12 cellular contexts compared by ENCODE assay signal in the genomic region with DNA sequence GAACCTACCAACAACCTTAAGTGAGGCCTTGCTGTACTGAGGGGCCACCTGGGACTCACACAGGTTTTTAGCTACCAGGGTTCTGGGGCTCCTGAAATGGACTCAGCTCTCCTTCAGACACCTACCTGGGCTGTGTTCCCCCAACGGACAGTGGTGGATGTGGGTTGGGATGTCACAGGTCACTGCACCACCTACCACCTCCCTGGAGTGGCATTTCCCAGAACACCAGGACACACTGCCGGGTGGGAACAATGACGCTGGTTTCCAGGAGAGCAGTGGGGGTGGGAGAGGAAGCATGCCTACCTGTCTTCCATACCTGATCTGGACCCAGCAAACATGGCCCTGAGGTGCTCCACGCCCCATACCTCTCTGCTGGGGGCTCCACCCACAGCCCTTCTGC. TPM values are rescaled to one million over a fixed set of nuclear protein-coding genes. Genes with fewer than 3 reads are reported as not detected.
DNase-seq lines count a peak whose midpoint lies in the region; ATAC-seq, FAIRE-seq and TF ChIP-seq lines count a peak whose summit lies in the region.
"Had no signal": no experiment of that assay in that cellular context is flagged by ENCODE, and none has a peak within 500 bp of the region (broad histone marks: within the 10 kb centered on the region; RNA-seq: fewer than 3 reads in every experiment).

No MANE protein-coding gene starts in this region.

- TF ChIP-seq POLR2A in gastrocnemius medialis (IDR thresholded peaks at IDR 0.05), result no peak
- TF ChIP-seq POLR2A in H54 (IDR thresholded peaks at IDR 0.05; ENCODE audit: low read depth, low read length), result no peak

- peak overlapping the region; percentile 83 for H3K27ac ChIP-seq in BLaER1
- peak overlapping the region; percentile 56 for H3K27ac ChIP-seq in VCaP
- peak overlapping the region; percentile 76 to 79 for H3K27ac ChIP-seq in kidney (ENCODE audit: low read depth in 2 of 2, low read length in 2 of 2)
- H3K27ac ChIP-seq in gastrocnemius medialis, result peak overlapping the region; percentile 70 to 97 (median 74)

- in situ Hi-C loops in gastrocnemius medialis (cut with MboI; ENCODE audit: low sequenced_read_pairs in 4 of 4), result no loop called here

- H3K4me3 ChIP-seq in BLaER1, result no peak overlapping the region
- H3K4me3 ChIP-seq in kidney (ENCODE audit: low read length in 2 of 2), result no peak overlapping the region
- no peak overlapping the region for H3K4me3 ChIP-seq in gastrocnemius medialis

- peaks cover 84% of the 10 kb centered on the region for H3K36me3 ChIP-seq in BLaER1
- H3K36me3 ChIP-seq in kidney (ENCODE audit: control insufficient read depth in 1 of 2, insufficient read depth in 2 of 2, low read length in 2 of 2), result no peaks in the 10 kb centered on the region
- H3K36me3 ChIP-seq in gastrocnemius medialis, result no peaks in the 10 kb centered on the region

- H3K4me2 ChIP-seq in BLaER1, result peak overlapping the region; percentile 99

- ATAC-seq in gastrocnemius medialis (no peak), HG02840 (IDR thresholded peaks at IDR 0.05; ENCODE audit: low FRiP score, unreplicated experiment) (no peak), GM21825 (IDR thresholded peaks at IDR 0.05; ENCODE audit: unreplicated experiment) (no peak)

- no peaks in the 10 kb centered on the region for H3K27me3 ChIP-seq in BLaER1
- no peaks in the 10 kb centered on the region for H3K27me3 ChIP-seq in gastrocnemius medialis

- peaks cover 98% of the 10 kb centered on the region for H4K20me1 ChIP-seq in BLaER1

- intact Hi-C loops in kidney (cut with DNase I), result no loop called here
- intact Hi-C loops in gastrocnemius medialis (cut with DNase I; ENCODE audit: low total_unique reads), result no loop called here

- peak overlapping the region; percentile 16; the same call in 1 of the 2 replicates for H3K9ac ChIP-seq in BLaER1
- peak overlapping the region in 1 of 2 donors; percentile 35 for H3K9ac ChIP-seq in kidney (ENCODE audit: low read length in 2 of 2)

- FAIRE-seq in kidney (lab: Jason Lieb, UNC) (no peak), H54 (lab: Jason Lieb, UNC) (no peak)

- H3K4me1 ChIP-seq in BLaER1 (peaks cover 96% of the 10 kb centered on the region), kidney (ENCODE audit: control insufficient read depth in 1 of 2, insufficient read depth in 1 of 2, low read depth in 1 of 2, low read length in 2 of 2) (peaks cover 60 to 61% of the 10 kb centered on the region in 2 donors), gastrocnemius medialis (peaks cover 57 to 74% of the 10 kb centered on the region in 2 donors)

- DNase-seq in kidney (peak; percentile 88), gastrocnemius medialis (no peak), H54 (ENCODE audit: insufficient read length, low spot score) (no peak), GM20000 (ENCODE audit: low spot score) (no peak)
- DNase-seq: activated CD8-positive, alpha-beta memory T cell treated with anti-CD3 and anti-CD28 coated beads for 24 hours; KBM-7; NCI-H2227 treated with DMSO at 0.1 percent for 48 hours; stimulated activated CD4-positive, alpha-beta T cell treated with anti-CD3 and anti-CD28 coated beads, Interleukin-4, amount 100 ng/mL, for 24 hours had no signal

- H3K9me3 ChIP-seq in BLaER1, result no peaks in the 10 kb centered on the region
- no peaks in the 10 kb centered on the region for H3K9me3 ChIP-seq in kidney (ENCODE audit: control insufficient read depth in 1 of 2, low read length in 2 of 2)
- H3K9me3 ChIP-seq in gastrocnemius medialis, result no peaks in the 10 kb centered on the region

- TF ChIP-seq CTCF in VCaP (conservative IDR thresholded peaks at IDR 0.05) (no peak), kidney (IDR thresholded peaks at IDR 0.05; ENCODE audit: borderline replicate concordance, extremely low read depth, insufficient read depth) (no peak), gastrocnemius medialis (IDR thresholded peaks at IDR 0.05 in 4 of 5, conservative IDR thresholded peaks at IDR 0.05 in 1 of 5) (no peak), GM20000 (IDR thresholded peaks at IDR 0.05; ENCODE audit: extremely low read depth, missing control alignments) (no peak)

RNA-seq across cellular contexts. Expression of gene ERGIC1, which starts 20.9 kb away (rescaled TPM):
- total RNA-seq in kidney, result 183 TPM
- 88.0 TPM for polyA plus RNA-seq in kidney (ENCODE audit: insufficient read depth, low read depth, low replicate concordance)
- total RNA-seq in gastrocnemius medialis, result 100 to 1,000 TPM in 1 of 4 donors, 10 to 100 TPM in 3; 54.4 to 108 (median 88.0) TPM
